ENCODE assay signal across 8 cellular contexts in the genomic region with DNA sequence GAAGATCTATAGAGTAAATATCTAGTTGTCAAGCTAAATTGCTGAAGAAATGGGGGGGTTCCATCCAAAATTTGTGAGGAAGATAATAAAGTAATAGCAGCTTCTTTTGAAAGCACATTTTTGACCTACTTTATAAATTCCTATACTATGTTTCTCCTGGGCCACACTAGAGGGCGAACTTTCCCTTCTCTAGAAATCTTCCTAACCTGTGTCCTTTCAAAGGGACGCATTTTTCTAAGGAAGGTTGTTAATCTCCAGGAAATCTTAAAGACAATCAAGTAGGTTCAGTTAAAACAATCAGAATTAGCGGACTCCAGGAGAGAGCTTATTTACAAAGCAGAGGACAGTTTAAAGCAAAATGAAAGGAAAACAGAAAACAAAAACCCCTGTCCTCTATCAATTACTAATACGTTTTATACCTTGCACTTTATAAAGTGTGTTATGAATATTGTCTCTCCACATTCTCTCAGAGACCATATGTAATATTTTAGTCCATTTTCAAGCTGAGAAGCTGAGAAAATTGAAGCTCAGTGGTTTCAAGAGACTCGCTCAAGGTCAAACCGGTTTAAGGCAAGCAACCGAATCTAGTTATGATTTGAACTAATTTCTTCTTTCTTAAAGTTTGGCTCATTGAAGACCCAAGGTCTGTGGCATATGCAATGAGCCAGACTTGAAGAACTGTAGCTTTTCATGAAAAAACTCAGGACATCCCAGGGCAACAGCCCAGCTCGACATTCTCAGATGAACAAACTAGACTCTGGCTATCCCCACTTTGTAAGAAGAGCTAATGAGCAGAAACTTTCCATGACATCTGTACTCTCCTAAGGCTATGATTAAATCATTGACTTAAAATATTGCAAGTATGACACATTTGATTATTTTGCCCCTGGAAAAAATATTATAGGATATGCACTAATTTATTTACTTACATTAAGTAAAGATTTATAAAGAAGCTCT.
DNase-seq lines count a peak whose midpoint lies in the region; ATAC-seq and TF ChIP-seq lines count a peak whose summit lies in the region.

No MANE protein-coding gene starts in this region.

- DNase-seq in ELF-1 (ENCODE audit: low read depth, low spot score) (peak; percentile 11), RKO (ENCODE audit: low spot score) (peak; percentile 23), fibroblast of gingiva (ENCODE audit: low read depth) (peak; percentile 30), pons (ENCODE audit: low spot score) (peak; percentile 62)

- no peak for TF ChIP-seq EP300 in Ishikawa (IDR thresholded peaks at IDR 0.05; ENCODE audit: borderline replicate concordance)

- ATAC-seq in HG03521 (IDR thresholded peaks at IDR 0.05; ENCODE audit: unreplicated experiment), result no peak
- ATAC-seq in HG02571 (IDR thresholded peaks at IDR 0.05; ENCODE audit: unreplicated experiment), result no peak
- ATAC-seq in GM18861 (IDR thresholded peaks at IDR 0.05; ENCODE audit: unreplicated experiment), result no peak

- TF ChIP-seq RAD21 in Ishikawa (IDR thresholded peaks at IDR 0.05; ENCODE audit: low read depth), result peak; percentile 71

TF ChIP-seq in Ishikawa, 13 proteins besides CTCF, POLR2A, EP300 and RAD21:
- TF ChIP-seq, protein P1, sequence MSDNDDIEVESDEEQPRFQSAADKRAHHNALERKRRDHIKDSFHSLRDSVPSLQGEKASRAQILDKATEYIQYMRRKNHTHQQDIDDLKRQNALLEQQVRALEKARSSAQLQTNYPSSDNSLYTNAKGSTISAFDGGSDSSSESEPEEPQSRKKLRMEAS (IDR thresholded peaks at IDR 0.05), result no peak
- no peak for TF ChIP-seq CEBPB (IDR thresholded peaks at IDR 0.05)
- no peak for TF ChIP-seq FOXM1 (IDR thresholded peaks at IDR 0.05; ENCODE audit: borderline replicate concordance, low read depth)
- no peak for TF ChIP-seq EGR1 (IDR thresholded peaks at IDR 0.05)
- no peak for TF ChIP-seq TCF12 (IDR thresholded peaks at IDR 0.05; ENCODE audit: low read depth)
- TF ChIP-seq, protein P2, sequence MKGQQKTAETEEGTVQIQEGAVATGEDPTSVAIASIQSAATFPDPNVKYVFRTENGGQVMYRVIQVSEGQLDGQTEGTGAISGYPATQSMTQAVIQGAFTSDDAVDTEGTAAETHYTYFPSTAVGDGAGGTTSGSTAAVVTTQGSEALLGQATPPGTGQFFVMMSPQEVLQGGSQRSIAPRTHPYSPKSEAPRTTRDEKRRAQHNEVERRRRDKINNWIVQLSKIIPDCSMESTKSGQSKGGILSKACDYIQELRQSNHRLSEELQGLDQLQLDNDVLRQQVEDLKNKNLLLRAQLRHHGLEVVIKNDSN (IDR thresholded peaks at IDR 0.05), result no peak
- no peak for TF ChIP-seq YY1 (IDR thresholded peaks at IDR 0.05; ENCODE audit: low read depth)
- TF ChIP-seq ZBTB7A (IDR thresholded peaks at IDR 0.05; ENCODE audit: low read depth), result no peak
- no peak for TF ChIP-seq CREB1 (IDR thresholded peaks at IDR 0.05; ENCODE audit: low read depth)
- no peak for TF ChIP-seq NFIC (IDR thresholded peaks at IDR 0.05)

Comparison
In these comparisons a context has a peak if more than half of its experiments do, and no peak if none do; other contexts are left out.
1. DNase-seq: peak in every context shown above with its lines; median percentile 62 in pons; 30 in fibroblast of gingiva; 23 in RKO; 11 in ELF-1.